In the genomic region with DNA sequence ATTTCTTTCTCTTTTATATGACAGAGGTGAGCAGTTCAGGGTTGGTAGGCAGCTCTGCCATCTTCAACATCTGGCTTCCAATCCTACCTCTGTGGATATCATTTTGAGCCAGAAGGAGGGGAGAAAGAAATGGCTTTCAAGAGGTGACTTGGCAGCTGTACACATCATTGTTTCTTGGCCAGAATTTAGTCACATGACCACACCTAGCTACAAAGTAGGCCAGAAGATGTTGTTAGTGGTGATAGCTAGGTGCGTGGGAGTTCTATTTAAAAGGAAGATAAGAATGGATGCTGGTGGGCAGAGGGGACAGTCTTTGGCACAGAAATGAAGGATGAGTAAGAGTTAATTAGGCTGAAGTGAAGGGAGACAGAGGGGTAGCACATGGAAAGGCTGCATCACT, we compare ENCODE assay signal across 23 cellular contexts. TPM values are rescaled to one million over a fixed set of nuclear protein-coding genes. Genes with fewer than 3 reads are reported as not detected.
A peak's percentile ranks its signal among the peaks of the same experiment; 100 is the strongest.
DNase-seq lines count a peak whose midpoint lies in the region; ATAC-seq and TF ChIP-seq lines count a peak whose summit lies in the region.
"Had no signal": no experiment of that assay in that cellular context is flagged by ENCODE, and none has a peak within 500 bp of the region (broad histone marks: within the 10 kb centered on the region; RNA-seq: fewer than 3 reads in every experiment).

No MANE protein-coding gene starts in this region.

- H3K27ac ChIP-seq in IMR-90 (ENCODE audit: insufficient read depth, low read length), result no peak overlapping the region
- H3K27ac ChIP-seq in epithelial cell of prostate, result peak overlapping the region; percentile 94
- H3K27ac ChIP-seq: A549, GM23248, Peyer's patch had no signal

- H2BK15ac ChIP-seq in IMR-90 (ENCODE audit: low read depth, low read length), result no peak overlapping the region

- no peaks in the 10 kb centered on the region for H3K9me3 ChIP-seq in IMR-90 (ENCODE audit: control insufficient read depth, insufficient read depth, low read length)
- H3K9me3 ChIP-seq: A549, HAP-1, MG63, Peyer's patch had no signal

- H3K4me3 Mint-ChIP-seq in activated CD8-positive, alpha-beta T cell treated with anti-CD3 and anti-CD28 coated beads for 36 hours, result no peak overlapping the region
- no peak overlapping the region for H3K4me3 Mint-ChIP-seq in activated CD8-positive, alpha-beta T cell treated with anti-CD3 and anti-CD28 coated beads, Interleukin-2, amount 10 ng/mL, durations not matched to agents 7 days and 5 days
- H3K4me3 Mint-ChIP-seq: B cell had no signal

- peaks cover 3% of the 10 kb centered on the region for H3K4me1 Mint-ChIP-seq in activated CD8-positive, alpha-beta T cell treated with anti-CD3 and anti-CD28 coated beads for 36 hours (ENCODE audit: low read depth)
- H3K4me1 Mint-ChIP-seq in activated CD8-positive, alpha-beta T cell treated with anti-CD3 and anti-CD28 coated beads, Interleukin-2, amount 10 ng/mL, durations not matched to agents 7 days and 5 days (ENCODE audit: low read depth), result no peaks in the 10 kb centered on the region

- intact Hi-C loops in activated CD8-positive, alpha-beta T cell treated with anti-CD3 and anti-CD28 coated beads for 36 hours (cut with micrococcal nuclease), result no loop called here
- intact Hi-C loops in IMR-90 (cut with micrococcal nuclease), result no loop called here

- H3K4me1 ChIP-seq in IMR-90 (ENCODE audit: control insufficient read depth, insufficient read depth, low read length), result 0 out of 2 replicates have a peak, but pooled peaks cover 2% of the 10 kb centered on the region
- H3K4me1 ChIP-seq: A549, HAP-1, Peyer's patch had no signal

- no peak overlapping the region for H2BK5ac ChIP-seq in IMR-90 (ENCODE audit: low read depth, low read length, poor library complexity, severe bottlenecking)

- no peak overlapping the region for H3K56ac ChIP-seq in IMR-90 (ENCODE audit: extremely low read depth, insufficient read depth, low read length)

- H3K27me3 ChIP-seq in IMR-90 (ENCODE audit: control insufficient read depth, insufficient read depth, low read length), result peaks cover 3% of the 10 kb centered on the region; the same call in 1 of the 2 replicates
- H3K27me3 ChIP-seq: MG63, Peyer's patch had no signal

- no peak overlapping the region for H2AK9ac ChIP-seq in IMR-90 (replicated peaks; ENCODE audit: low read depth, low read length, poor library complexity)

- H3K79me1 ChIP-seq in IMR-90 (ENCODE audit: low read depth in 1 of 2, low read length in 2 of 2), result no peaks in the 10 kb centered on the region

- H3K18ac ChIP-seq in IMR-90 (ENCODE audit: low read depth, low read length), result no peak overlapping the region

- H3K9me3 Mint-ChIP-seq in activated CD8-positive, alpha-beta T cell treated with anti-CD3 and anti-CD28 coated beads for 36 hours, result no peaks in the 10 kb centered on the region
- no peaks in the 10 kb centered on the region for H3K9me3 Mint-ChIP-seq in activated CD8-positive, alpha-beta T cell treated with anti-CD3 and anti-CD28 coated beads, Interleukin-2, amount 10 ng/mL, durations not matched to agents 7 days and 5 days (ENCODE audit: insufficient read depth)

- CTCF ChIA-PET in activated CD8-positive, alpha-beta T cell treated with anti-CD3 and anti-CD28 coated beads for 36 hours (lab: Charles Lee), result interaction anchor here (1.2 kb wide), 1 partner anchor 31 kb away, joined by 3 read pairs; no protein-coding TSS in a partner anchor
- CTCF ChIA-PET in activated CD8-positive, alpha-beta T cell treated with anti-CD3 and anti-CD28 coated beads, Interleukin-2, amount 10 ng/mL, durations not matched to agents 7 days and 5 days (lab: Charles Lee), result no interaction called here
- CTCF ChIA-PET in IMR-90 (lab: Yijun Ruan, JAX), result interaction anchor here (0.8 to 1.3 kb wide), 2 partner anchors 167 to 296 kb away, joined by 3 to 5 read pairs; no protein-coding TSS in a partner anchor

- POLR2A ChIA-PET in activated CD8-positive, alpha-beta T cell treated with anti-CD3 and anti-CD28 coated beads for 36 hours (lab: Charles Lee), result no interaction called here
- POLR2A ChIA-PET in activated CD8-positive, alpha-beta T cell treated with anti-CD3 and anti-CD28 coated beads, Interleukin-2, amount 10 ng/mL, durations not matched to agents 7 days and 5 days (lab: Charles Lee), result no interaction called here
- POLR2A ChIA-PET in IMR-90 (lab: Charles Lee; ENCODE audit: unreplicated experiment), result no interaction called here

- no peaks in the 10 kb centered on the region for H3K9me1 ChIP-seq in IMR-90 (ENCODE audit: insufficient read depth, low read length)

- no peak overlapping the region for H2AK5ac ChIP-seq in IMR-90 (ENCODE audit: low read depth, low read length)

- no peak overlapping the region for H3K9ac ChIP-seq in IMR-90 (ENCODE audit: low read depth, low read length)
- H3K9ac ChIP-seq: GM23248 had no signal

- H2BK120ac ChIP-seq in IMR-90 (ENCODE audit: low read depth, low read length), result no peak overlapping the region

- dilution Hi-C loops in IMR-90 (cut with HindIII; ENCODE audit: low sequenced_read_pairs, unreplicated experiment), result no loop called here

- H4K91ac ChIP-seq in IMR-90 (ENCODE audit: insufficient read depth, low read depth, low read length), result no peak overlapping the region

- H3K14ac ChIP-seq in IMR-90 (replicated peaks; ENCODE audit: low read depth, low read length), result no peak overlapping the region

- H3K4ac ChIP-seq in IMR-90 (ENCODE audit: low read depth, low read length), result no peak overlapping the region

- H3K36me3 ChIP-seq in IMR-90 (ENCODE audit: control insufficient read depth, insufficient read depth, low read length), result no peaks in the 10 kb centered on the region
- H3K36me3 ChIP-seq: HAP-1, MG63, Peyer's patch had no signal

- ATAC-seq in activated CD8-positive, alpha-beta T cell treated with anti-CD3 and anti-CD28 coated beads for 36 hours, result peak; percentile 34
- no peak for ATAC-seq in activated CD8-positive, alpha-beta T cell treated with anti-CD3 and anti-CD28 coated beads, Interleukin-2, amount 10 ng/mL, durations not matched to agents 7 days and 5 days
- ATAC-seq in IMR-90 (ENCODE audit: low read depth) (no peak), HG03571 (IDR thresholded peaks at IDR 0.05; ENCODE audit: unreplicated experiment) (no peak), HG02970 (IDR thresholded peaks at IDR 0.05; ENCODE audit: low FRiP score, unreplicated experiment) (no peak)
- ATAC-seq: A549, GM12878 had no signal

- in situ Hi-C loops in IMR-90 (cut with MboI; ENCODE audit: low sequenced_read_pairs), result no loop called here

- peaks cover 3% of the 10 kb centered on the region for H3K27me3 Mint-ChIP-seq in activated CD8-positive, alpha-beta T cell treated with anti-CD3 and anti-CD28 coated beads for 36 hours
- H3K27me3 Mint-ChIP-seq in activated CD8-positive, alpha-beta T cell treated with anti-CD3 and anti-CD28 coated beads, Interleukin-2, amount 10 ng/mL, durations not matched to agents 7 days and 5 days (ENCODE audit: low read depth), result no peaks in the 10 kb centered on the region
- H3K27me3 Mint-ChIP-seq: B cell had no signal

- no peak overlapping the region for H2BK20ac ChIP-seq in IMR-90 (ENCODE audit: low read depth, low read length)

- TF ChIP-seq CTCF in activated CD8-positive, alpha-beta T cell treated with anti-CD3 and anti-CD28 coated beads for 36 hours (IDR thresholded peaks at IDR 0.05), result no peak
- TF ChIP-seq CTCF in IMR-90 (conservative IDR thresholded peaks at IDR 0.05; ENCODE audit: low read depth, low read length), result no peak

- no CpG with 5 or more reads among the region's 1 CpG for whole genome bisulfite sequencing in IMR-90 (ENCODE audit: extremely low coverage in 2 of 2, insufficient read length in 1 of 2), 2 experiments

- no peak overlapping the region for H3K27ac Mint-ChIP-seq in activated CD8-positive, alpha-beta T cell treated with anti-CD3 and anti-CD28 coated beads for 36 hours
- no peak overlapping the region for H3K27ac Mint-ChIP-seq in activated CD8-positive, alpha-beta T cell treated with anti-CD3 and anti-CD28 coated beads, Interleukin-2, amount 10 ng/mL, durations not matched to agents 7 days and 5 days
- H3K27ac Mint-ChIP-seq: B cell had no signal

- TF ChIP-seq POLR2A in IMR-90 (IDR thresholded peaks at IDR 0.05; ENCODE audit: low read depth, low read length), result no peak

- DNase-seq in activated CD8-positive, alpha-beta T cell treated with anti-CD3 and anti-CD28 coated beads for 36 hours, result no peak
- no peak for DNase-seq in activated CD8-positive, alpha-beta T cell treated with anti-CD3 and anti-CD28 coated beads, Interleukin-2, amount 10 ng/mL, durations not matched to agents 7 days and 5 days
- DNase-seq in Daoy (ENCODE audit: low read depth) (peak; percentile 14), IMR-90 (no peak), epithelial cell of prostate (ENCODE audit: low read depth, low spot score) (no peak), NCI-H2107 treated with DMSO at 0.1 percent for 48 hours (lab: John Stamatoyannopoulos, UW; ENCODE audit: unreplicated experiment) (no peak)
- DNase-seq: GM23248, Kasumi-1, MG63, NCI-H1048, NCI-H1436 treated with DMSO at 0.1 percent for 48 hours, NCI-H1930, NCI-H2171, NCI-H345, NCI-H524, NCI-H774, Peyer's patch had no signal

- no peak for TF ChIP-seq RAD21 in IMR-90 (IDR thresholded peaks at IDR 0.05; ENCODE audit: low read length)

- no peaks in the 10 kb centered on the region for H3K36me3 Mint-ChIP-seq in activated CD8-positive, alpha-beta T cell treated with anti-CD3 and anti-CD28 coated beads for 36 hours (ENCODE audit: low read depth)
- no peaks in the 10 kb centered on the region for H3K36me3 Mint-ChIP-seq in activated CD8-positive, alpha-beta T cell treated with anti-CD3 and anti-CD28 coated beads, Interleukin-2, amount 10 ng/mL, durations not matched to agents 7 days and 5 days (ENCODE audit: low read depth)

- no TSS peak for BruUV-seq in IMR-90 (replicated peaks; lab: Mats Ljungman, UMichigan)

- no peak overlapping the region for H4K8ac ChIP-seq in IMR-90 (ENCODE audit: low read depth in 2 of 2, low read length in 2 of 2)

- H2AFZ ChIP-seq in IMR-90 (replicated peaks; ENCODE audit: low read length, poor library complexity), result peak overlapping the region; percentile 2
- H2AFZ ChIP-seq: GM23248 had no signal

- H4K20me1 ChIP-seq in IMR-90 (ENCODE audit: insufficient read depth, low read length), result no peaks in the 10 kb centered on the region

- no peak overlapping the region for H4K5ac ChIP-seq in IMR-90 (ENCODE audit: low read depth, low read length)

- no peak overlapping the region for H3K4me3 ChIP-seq in IMR-90 (ENCODE audit: insufficient read depth, low read depth, low read length)
- H3K4me3 ChIP-seq: A549, GM12878, GM23248, HAP-1, MG63, Peyer's patch had no signal

- no peak overlapping the region for H3K23ac ChIP-seq in IMR-90 (ENCODE audit: low read depth, low read length)

- no peak overlapping the region for H3K4me2 ChIP-seq in IMR-90 (ENCODE audit: low read depth, low read length)
- H3K4me2 ChIP-seq: A549 had no signal

RNA-seq across cellular contexts. Expression of gene MPHOSPH6, which starts 29.2 kb away (rescaled TPM):
- 10 to 100 TPM; 46.9 to 51.2 TPM for total RNA-seq in activated CD8-positive, alpha-beta T cell treated with anti-CD3 and anti-CD28 coated beads for 36 hours
- total RNA-seq in activated CD8-positive, alpha-beta T cell treated with anti-CD3 and anti-CD28 coated beads, Interleukin-2, amount 10 ng/mL, durations not matched to agents 7 days and 5 days, result 10 to 100 TPM; 44.5 to 44.8 TPM
- total RNA-seq in Daoy (2014; rRNA removed; shearing (Covaris generic)), result 53.5 and 62.8 TPM in 2 replicates
- 5.4 and 28.1 TPM in 2 replicates for total RNA-seq in IMR-90 (2012; rRNA removed)
- polyA plus RNA-seq in IMR-90 (2012; rRNA removed), result 11.8 and 15.5 TPM in 2 replicates
- polyA plus RNA-seq in IMR-90 (2012; cell fraction: cytosol; rRNA removed), result 1.3 and 3.0 TPM in 2 replicates
- 1.5 and 19.0 TPM in 2 replicates for polyA plus RNA-seq in IMR-90 (2012; cell fraction: nucleus; rRNA removed; ENCODE audit: low replicate concordance)
